35 cellular contexts compared by ENCODE assay signal in genomic region chr6:45092135-45092534, GRCh38.
"Had no signal": no experiment of that assay in that cellular context is flagged by ENCODE, and none has a peak within 500 bp of the region (broad histone marks: within the 10 kb centered on the region; RNA-seq: fewer than 3 reads in every experiment).

No MANE protein-coding gene starts in this region.

- H3K27me3 ChIP-seq: adrenal gland, ascending aorta, body of pancreas, brain microvascular endothelial cell, breast epithelium, cardiac muscle cell had no signal

- H3K4me3 ChIP-seq: adrenal gland, ascending aorta, body of pancreas, breast epithelium, cardiac muscle cell had no signal

- H3K9me3 ChIP-seq: ascending aorta, body of pancreas, breast epithelium had no signal

- H3K27ac ChIP-seq: adrenal gland, ascending aorta, body of pancreas, brain microvascular endothelial cell, breast epithelium, cardiac muscle cell had no signal

- FAIRE-seq: astrocyte, bronchial epithelial cell had no signal

- DNase-seq: activated effector memory CD4-positive, alpha-beta T cell treated with anti-CD3 and anti-CD28 coated beads, Interleukin-2, amount 50 U/mL, for 16 hours; activated effector memory CD4-positive, alpha-beta T cell treated with Interleukin-2 at 50 U/mL for 16 hours; activated gamma-delta T cell; activated gamma-delta T cell treated with Interleukin-2 at 50 U/mL for 16 hours; activated naive CD4-positive, alpha-beta T cell; activated naive CD4-positive, alpha-beta T cell treated with anti-CD3 and anti-CD28 coated beads for 36 hours; activated naive CD4-positive, alpha-beta T cell treated with anti-CD3 and anti-CD28 coated beads, Interleukin-2, amount 10 ng/mL, durations not matched to agents 7 days and 5 days; activated naive CD4-positive, alpha-beta T cell treated with anti-CD3 and anti-CD28 coated beads, Interleukin-2, amount 50 U/mL, for 16 hours; activated naive CD4-positive, alpha-beta T cell treated with Interleukin-2 at 50 U/mL for 16 hours; activated naive CD8-positive, alpha-beta T cell treated with anti-CD3 and anti-CD28 coated beads for 36 hours; activated naive CD8-positive, alpha-beta T cell treated with anti-CD3 and anti-CD28 coated beads, Interleukin-2, amount 10 ng/mL, durations not matched to agents 7 days and 5 days; activated naive CD8-positive, alpha-beta T cell treated with anti-CD3 and anti-CD28 coated beads, Interleukin-2, amount 50 U/mL, for 24 hours; activated T-cell treated with anti-CD3 and anti-CD28 coated beads for 4 hours; activated T-cell treated with anti-CD3 and anti-CD28 coated beads, Interleukin-2, amount 50 U/mL, for 1 hour; activated T-cell treated with anti-CD3 and anti-CD28 coated beads, Interleukin-2, amount 50 U/mL, for 24 hours; activated T-cell treated with anti-CD3 and anti-CD28 coated beads, Interleukin-2, amount 50 U/mL, for 4 hours; activated T-cell treated with anti-CD3 and anti-CD28 coated beads, Interleukin-2, amount 50 U/mL, for 48 hours; activated T-cell treated with anti-CD3 and anti-CD28 coated beads, Interleukin-2, amount 50 U/mL, for 72 hours; adrenal gland; amniotic stem cell; amygdala; anterior cingulate cortex; aorta; body of pancreas; brain microvascular endothelial cell; caudate nucleus; central memory CD4-positive, alpha-beta T cell; cerebellar nuclear complex had no signal

- H3K36me3 ChIP-seq: adrenal gland, ascending aorta, brain microvascular endothelial cell, breast epithelium, cardiac muscle cell had no signal

- H3K4me1 ChIP-seq: ascending aorta, body of pancreas, breast epithelium had no signal

- ATAC-seq: activated naive CD4-positive, alpha-beta T cell treated with anti-CD3 and anti-CD28 coated beads, Interleukin-2, amount 50 U/mL, for 72 hours; activated naive CD8-positive, alpha-beta T cell treated with anti-CD3 and anti-CD28 coated beads, Interleukin-2, amount 50 U/mL, for 24 hours; activated T-cell treated with anti-CD3 and anti-CD28 coated beads, Interleukin-2, amount 50 U/mL, for 4 hours; activated T-cell treated with anti-CD3 and anti-CD28 coated beads, Interleukin-2, amount 50 U/mL, for 72 hours; activated T-helper 17 cell treated with anti-CD3 and anti-CD28 coated beads, Interleukin-2, amount 50 U/mL, for 72 hours; body of pancreas had no signal
